ENCODE assay signal across 22 cellular contexts in genomic region chr6:11814116-11814515, GRCh38.
"Had no signal": no experiment of that assay in that cellular context is flagged by ENCODE, and none has a peak within 500 bp of the region (broad histone marks: within the 10 kb centered on the region; RNA-seq: fewer than 3 reads in every experiment).

No MANE protein-coding gene starts in this region.

- H3K36me3 Mint-ChIP-seq: activated CD4-positive, alpha-beta memory T cell treated with anti-CD3 and anti-CD28 coated beads for 36 hours; activated naive CD4-positive, alpha-beta T cell treated with anti-CD3 and anti-CD28 coated beads, Interleukin-2, amount 50 U/mL, for 24 hours; naive thymus-derived CD4-positive, alpha-beta T cell; stimulated activated effector memory CD8-positive, alpha-beta T cell treated with anti-CD3 and anti-CD28 coated beads, Interleukin-12 subunit alpha, Interleukin-12 subunit beta, amount 100 ng/mL, for 72 hours had no signal

- H3K4me3 ChIP-seq: dorsolateral prefrontal cortex, gastroesophageal sphincter, heart left ventricle, right lobe of liver, suprapubic skin, tibial artery had no signal

- H3K4me3 Mint-ChIP-seq: activated CD4-positive, alpha-beta memory T cell treated with anti-CD3 and anti-CD28 coated beads for 36 hours; activated CD4-positive, alpha-beta T cell treated with anti-CD3 and anti-CD28 coated beads, Interleukin-2, amount 10 ng/mL, durations not matched to agents 24 days and 14 days; activated naive CD4-positive, alpha-beta T cell treated with anti-CD3 and anti-CD28 coated beads, Interleukin-2, amount 50 U/mL, for 24 hours; activated T-cell treated with anti-CD3 and anti-CD28 coated beads, Interleukin-2, amount 50 U/mL, for 4 hours; activated T-helper 17 cell treated with anti-CD3 and anti-CD28 coated beads, Interleukin-2, amount 50 U/mL, for 72 hours; central memory CD8-positive, alpha-beta T cell; naive thymus-derived CD4-positive, alpha-beta T cell; stimulated activated effector memory CD8-positive, alpha-beta T cell treated with anti-CD3 and anti-CD28 coated beads, Interleukin-12 subunit alpha, Interleukin-12 subunit beta, amount 100 ng/mL, for 72 hours; T-helper 17 cell had no signal

- DNase-seq: activated CD4-positive, alpha-beta memory T cell treated with anti-CD3 and anti-CD28 coated beads for 36 hours; activated CD4-positive, alpha-beta T cell treated with anti-CD3 and anti-CD28 coated beads, Interleukin-2, amount 10 ng/mL, durations not matched to agents 24 days and 14 days; activated CD4-positive, CD25-positive, alpha-beta regulatory T cell treated with anti-CD3 and anti-CD28 coated beads, Interleukin-2, amount 50 U/mL, for 72 hours; activated gamma-delta T cell treated with Interleukin-2 at 50 U/mL for 16 hours; activated T-cell treated with anti-CD3 and anti-CD28 coated beads, Interleukin-2, amount 50 U/mL, for 4 hours; dorsolateral prefrontal cortex; effector memory CD4-positive, alpha-beta T cell; erythroblast; heart left ventricle; midbrain; naive thymus-derived CD4-positive, alpha-beta T cell; right lobe of liver; stimulated activated CD4-positive, alpha-beta T cell treated with anti-CD3 and anti-CD28 coated beads, Interleukin-4, amount 100 ng/mL, for 24 hours; T-helper 17 cell; T1000; tibial artery had no signal

- H3K36me3 ChIP-seq: gastroesophageal sphincter, heart left ventricle, right lobe of liver, suprapubic skin, tibial artery had no signal

- H3K27ac Mint-ChIP-seq: activated CD4-positive, alpha-beta memory T cell treated with anti-CD3 and anti-CD28 coated beads for 36 hours; activated CD4-positive, alpha-beta T cell treated with anti-CD3 and anti-CD28 coated beads, Interleukin-2, amount 10 ng/mL, durations not matched to agents 24 days and 14 days; activated naive CD4-positive, alpha-beta T cell treated with anti-CD3 and anti-CD28 coated beads, Interleukin-2, amount 50 U/mL, for 24 hours; activated T-helper 17 cell treated with anti-CD3 and anti-CD28 coated beads, Interleukin-2, amount 50 U/mL, for 72 hours; stimulated activated effector memory CD8-positive, alpha-beta T cell treated with anti-CD3 and anti-CD28 coated beads, Interleukin-12 subunit alpha, Interleukin-12 subunit beta, amount 100 ng/mL, for 72 hours; T-helper 17 cell had no signal

- H3K9me3 Mint-ChIP-seq: activated CD4-positive, alpha-beta memory T cell treated with anti-CD3 and anti-CD28 coated beads for 36 hours; activated naive CD4-positive, alpha-beta T cell treated with anti-CD3 and anti-CD28 coated beads, Interleukin-2, amount 50 U/mL, for 24 hours; activated T-cell treated with anti-CD3 and anti-CD28 coated beads, Interleukin-2, amount 50 U/mL, for 4 hours; activated T-helper 17 cell treated with anti-CD3 and anti-CD28 coated beads, Interleukin-2, amount 50 U/mL, for 72 hours; central memory CD8-positive, alpha-beta T cell; stimulated activated effector memory CD8-positive, alpha-beta T cell treated with anti-CD3 and anti-CD28 coated beads, Interleukin-12 subunit alpha, Interleukin-12 subunit beta, amount 100 ng/mL, for 72 hours had no signal

- ATAC-seq: activated T-cell treated with anti-CD3 and anti-CD28 coated beads, Interleukin-2, amount 50 U/mL, for 4 hours; activated T-helper 17 cell treated with anti-CD3 and anti-CD28 coated beads, Interleukin-2, amount 50 U/mL, for 72 hours; gastroesophageal sphincter; heart left ventricle; naive thymus-derived CD4-positive, alpha-beta T cell; right lobe of liver; stimulated activated effector memory CD8-positive, alpha-beta T cell treated with anti-CD3 and anti-CD28 coated beads, Interleukin-12 subunit alpha, Interleukin-12 subunit beta, amount 100 ng/mL, for 72 hours; T-helper 17 cell had no signal

- H3K27me3 Mint-ChIP-seq: activated CD4-positive, alpha-beta memory T cell treated with anti-CD3 and anti-CD28 coated beads for 36 hours; activated CD4-positive, alpha-beta T cell treated with anti-CD3 and anti-CD28 coated beads, Interleukin-2, amount 10 ng/mL, durations not matched to agents 24 days and 14 days; activated naive CD4-positive, alpha-beta T cell treated with anti-CD3 and anti-CD28 coated beads, Interleukin-2, amount 50 U/mL, for 24 hours; activated T-helper 17 cell treated with anti-CD3 and anti-CD28 coated beads, Interleukin-2, amount 50 U/mL, for 72 hours; naive thymus-derived CD4-positive, alpha-beta T cell; T-helper 17 cell had no signal

- H3K27ac ChIP-seq: dorsolateral prefrontal cortex, right lobe of liver, tibial artery had no signal

- H3K4me1 Mint-ChIP-seq: central memory CD8-positive, alpha-beta T cell; stimulated activated effector memory CD8-positive, alpha-beta T cell treated with anti-CD3 and anti-CD28 coated beads, Interleukin-12 subunit alpha, Interleukin-12 subunit beta, amount 100 ng/mL, for 72 hours had no signal

- H3K27me3 ChIP-seq: dorsolateral prefrontal cortex, gastroesophageal sphincter, heart left ventricle, right lobe of liver, suprapubic skin, tibial artery had no signal

- H3K9me3 ChIP-seq: gastroesophageal sphincter, heart left ventricle, right lobe of liver, suprapubic skin, tibial artery had no signal
